20 cellular contexts compared by ENCODE assay signal in genomic region chr3:49492969-49493368, GRCh38.
"Had no signal": no experiment of that assay in that cellular context is flagged by ENCODE, and none has a peak within 500 bp of the region (broad histone marks: within the 10 kb centered on the region; RNA-seq: fewer than 3 reads in every experiment).

No MANE protein-coding gene starts in this region.

- H2AFZ ChIP-seq: parathyroid adenoma had no signal

- ATAC-seq: effector memory CD8-positive, alpha-beta T cell; left ventricle myocardium superior; natural killer cell; right lobe of liver; T-cell had no signal

- H3K9me3 Mint-ChIP-seq: effector memory CD8-positive, alpha-beta T cell; natural killer cell; T-cell had no signal

- H3K4me3 Mint-ChIP-seq: activated naive CD8-positive, alpha-beta T cell; effector memory CD8-positive, alpha-beta T cell; natural killer cell; T-cell had no signal

- H3K9ac ChIP-seq: parathyroid adenoma had no signal

- H3K9me3 ChIP-seq: adrenal gland, esophagus muscularis mucosa, neutrophil, right lobe of liver, tibial nerve had no signal

- H3K27ac Mint-ChIP-seq: activated naive CD8-positive, alpha-beta T cell; effector memory CD8-positive, alpha-beta T cell; natural killer cell; T-cell had no signal

- H3K27ac ChIP-seq: adrenal gland, neutrophil, parathyroid adenoma, right lobe of liver, WERI-Rb-1 had no signal

- H3K4me1 ChIP-seq: adrenal gland, parathyroid adenoma had no signal

- H3K27me3 ChIP-seq: adrenal gland, esophagus muscularis mucosa, neutrophil, right lobe of liver, tibial nerve had no signal

- H3K36me3 Mint-ChIP-seq: natural killer cell had no signal

- DNase-seq: activated CD4-positive, alpha-beta T cell treated with anti-CD3 and anti-CD28 coated beads for 1 hour; activated CD4-positive, alpha-beta T cell treated with anti-CD3 and anti-CD28 coated beads, Interleukin-2, amount 50 U/mL, for 1 hour; activated gamma-delta T cell treated with Interleukin-2 at 50 U/mL for 16 hours; activated T-cell treated with anti-CD3 and anti-CD28 coated beads, Interleukin-2, amount 50 U/mL, for 1 hour; effector memory CD8-positive, alpha-beta T cell; left ventricle myocardium superior; mammary epithelial cell; midbrain; natural killer cell; stimulated activated CD4-positive, alpha-beta T cell treated with anti-CD3 and anti-CD28 coated beads, Interleukin-4, amount 100 ng/mL, for 1 hour; stimulated activated naive CD4-positive, alpha-beta T cell treated with Interleukin-2 at 50 U/mL for 16 hours; T-cell; WERI-Rb-1 had no signal

- H3K27me3 Mint-ChIP-seq: activated naive CD8-positive, alpha-beta T cell; effector memory CD8-positive, alpha-beta T cell; T-cell had no signal
